In the genomic region with DNA sequence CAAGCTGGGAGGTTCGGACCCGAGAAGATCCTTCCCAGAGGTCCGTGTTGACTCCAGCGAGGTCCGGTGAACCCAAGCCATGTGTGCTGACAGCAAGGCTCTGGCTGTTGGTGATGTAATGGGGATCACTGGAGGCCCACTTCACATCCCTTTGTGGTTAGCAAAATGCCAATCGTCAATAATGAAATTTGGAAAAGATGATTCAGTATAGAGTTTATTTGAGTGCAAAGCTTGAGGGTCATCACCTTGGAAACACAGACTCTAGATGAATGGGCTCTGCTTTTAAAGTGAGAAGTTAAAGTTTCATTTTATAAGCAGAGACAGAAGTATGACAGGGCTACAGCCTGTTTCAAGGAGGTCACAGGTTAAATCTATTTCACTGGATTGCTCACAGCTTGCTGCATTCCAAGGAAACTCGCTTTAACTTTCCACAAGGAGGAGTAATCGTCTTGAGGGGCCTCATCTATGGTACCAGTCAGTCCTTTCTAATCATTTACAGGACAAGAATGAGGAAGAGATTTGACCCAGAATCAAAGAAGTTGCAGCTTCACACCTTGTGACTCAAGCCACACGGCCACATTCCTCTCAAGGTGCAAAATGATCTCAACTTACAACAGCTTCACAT, we compare ENCODE assay signal across 13 cellular contexts.
DNase-seq lines count a peak whose midpoint lies in the region; ATAC-seq and TF ChIP-seq lines count a peak whose summit lies in the region.
"Had no signal": no experiment of that assay in that cellular context is flagged by ENCODE, and none has a peak within 500 bp of the region (broad histone marks: within the 10 kb centered on the region; RNA-seq: fewer than 3 reads in every experiment).

No MANE protein-coding gene starts in this region.

- peaks cover 2% of the 10 kb centered on the region for H3K27me3 Mint-ChIP-seq in chondrocyte (ENCODE audit: low read depth)
- no peaks in the 10 kb centered on the region for H3K27me3 Mint-ChIP-seq in activated CD4-positive, alpha-beta T cell treated with anti-CD3 and anti-CD28 coated beads, Interleukin-2, amount 10 ng/mL, durations not matched to agents 7 days and 5 days

- peak overlapping the region; percentile 69 for H3K27ac Mint-ChIP-seq in chondrocyte (ENCODE audit: unreplicated experiment)
- H3K27ac Mint-ChIP-seq in activated CD4-positive, alpha-beta T cell treated with anti-CD3 and anti-CD28 coated beads, Interleukin-2, amount 10 ng/mL, durations not matched to agents 7 days and 5 days, result no peak overlapping the region

- TF ChIP-seq RAD21 in Ishikawa (IDR thresholded peaks at IDR 0.05; ENCODE audit: low read depth), result peak; percentile 38; the same call in 1 of the 2 replicates

- intact Hi-C loops in lower lobe of right lung (cut with DNase I) (no loop called here), lower leg skin (cut with DNase I; ENCODE audit: low total_unique reads) (no loop called here)

- TF ChIP-seq POLR2A in lower leg skin (IDR thresholded peaks at IDR 0.05), result no peak

- H3K27me3 ChIP-seq in lower lobe of right lung (ENCODE audit: low read depth), result peaks cover 4% of the 10 kb centered on the region

- POLR2A ChIA-PET in activated CD4-positive, alpha-beta T cell treated with anti-CD3 and anti-CD28 coated beads, Interleukin-2, amount 10 ng/mL, durations not matched to agents 7 days and 5 days (lab: Charles Lee), result interaction anchor here (0.6 kb wide), 1 partner anchor 28 kb away, joined by 3 read pairs; no protein-coding TSS in a partner anchor

- no peaks in the 10 kb centered on the region for H3K9me3 ChIP-seq in lower lobe of right lung
- H3K9me3 ChIP-seq: stomach had no signal

- no peaks in the 10 kb centered on the region for H3K36me3 Mint-ChIP-seq in chondrocyte (ENCODE audit: low read depth)
- H3K36me3 Mint-ChIP-seq in activated CD4-positive, alpha-beta T cell treated with anti-CD3 and anti-CD28 coated beads, Interleukin-2, amount 10 ng/mL, durations not matched to agents 7 days and 5 days (ENCODE audit: low read depth), result no peaks in the 10 kb centered on the region

- no peak for TF ChIP-seq EP300 in Ishikawa (IDR thresholded peaks at IDR 0.05; ENCODE audit: borderline replicate concordance)

- H3K4me3 ChIP-seq in lower lobe of right lung (no peak overlapping the region), lower leg skin (ENCODE audit: low read depth, poor library complexity, severe bottlenecking) (no peak overlapping the region)
- H3K4me3 ChIP-seq: stomach had no signal

- H3K4me1 ChIP-seq in lower lobe of right lung, result peaks cover 13% of the 10 kb centered on the region

- H3K27ac ChIP-seq in lower lobe of right lung, result no peak overlapping the region

- no peak overlapping the region for H3K4me3 Mint-ChIP-seq in chondrocyte (ENCODE audit: unreplicated experiment)
- H3K4me3 Mint-ChIP-seq in activated CD4-positive, alpha-beta T cell treated with anti-CD3 and anti-CD28 coated beads, Interleukin-2, amount 10 ng/mL, durations not matched to agents 7 days and 5 days, result no peak overlapping the region

- no peaks in the 10 kb centered on the region for H3K9me3 Mint-ChIP-seq in chondrocyte (ENCODE audit: low read depth)
- no peaks in the 10 kb centered on the region for H3K9me3 Mint-ChIP-seq in activated CD4-positive, alpha-beta T cell treated with anti-CD3 and anti-CD28 coated beads, Interleukin-2, amount 10 ng/mL, durations not matched to agents 7 days and 5 days

- CTCF ChIA-PET in activated CD4-positive, alpha-beta T cell treated with anti-CD3 and anti-CD28 coated beads, Interleukin-2, amount 10 ng/mL, durations not matched to agents 7 days and 5 days (lab: Charles Lee), result no interaction called here

- 62 to 67% methylated on average over 9 of the region's 9 CpGs for WGBS in lower leg skin, 2 donors

- H3K36me3 ChIP-seq in lower lobe of right lung, result no peaks in the 10 kb centered on the region
- H3K36me3 ChIP-seq: stomach had no signal

- peaks cover 25% of the 10 kb centered on the region for H3K4me1 Mint-ChIP-seq in chondrocyte (ENCODE audit: low read depth)
- peaks cover 2% of the 10 kb centered on the region for H3K4me1 Mint-ChIP-seq in activated CD4-positive, alpha-beta T cell treated with anti-CD3 and anti-CD28 coated beads, Interleukin-2, amount 10 ng/mL, durations not matched to agents 7 days and 5 days

- ATAC-seq in lower lobe of right lung (peak; percentile 46 to 50), HG03095 (IDR thresholded peaks at IDR 0.05; ENCODE audit: unreplicated experiment) (no peak), GM19035 (IDR thresholded peaks at IDR 0.05; ENCODE audit: unreplicated experiment) (no peak)
- ATAC-seq: HepG2 had no signal

- TF ChIP-seq CTCF in chondrocyte (IDR thresholded peaks at IDR 0.05) (peak; percentile 78), lower lobe of right lung (IDR thresholded peaks at IDR 0.05) (no peak), lower leg skin (IDR thresholded peaks at IDR 0.05) (no peak)

- DNase-seq in AG08395 (ENCODE audit: low spot score), result peak; percentile 71
- DNase-seq in chondrocyte (ENCODE audit: low spot score), result no peak
- no peak for DNase-seq in lower lobe of right lung
- no peak for DNase-seq in lower leg skin (ENCODE audit: low spot score in 2 of 2)
- DNase-seq in activated CD4-positive, alpha-beta T cell treated with anti-CD3 and anti-CD28 coated beads, Interleukin-2, amount 10 ng/mL, durations not matched to agents 7 days and 5 days, result no peak
- DNase-seq: left cardiac atrium, NCI-H2227 treated with DMSO at 0.1 percent for 48 hours, stomach, T-helper 1 cell had no signal

TF ChIP-seq in Ishikawa, 13 proteins besides CTCF, POLR2A, EP300 and RAD21:
- TF ChIP-seq, protein P1, sequence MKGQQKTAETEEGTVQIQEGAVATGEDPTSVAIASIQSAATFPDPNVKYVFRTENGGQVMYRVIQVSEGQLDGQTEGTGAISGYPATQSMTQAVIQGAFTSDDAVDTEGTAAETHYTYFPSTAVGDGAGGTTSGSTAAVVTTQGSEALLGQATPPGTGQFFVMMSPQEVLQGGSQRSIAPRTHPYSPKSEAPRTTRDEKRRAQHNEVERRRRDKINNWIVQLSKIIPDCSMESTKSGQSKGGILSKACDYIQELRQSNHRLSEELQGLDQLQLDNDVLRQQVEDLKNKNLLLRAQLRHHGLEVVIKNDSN (IDR thresholded peaks at IDR 0.05), result no peak
- TF ChIP-seq TAF1 (IDR thresholded peaks at IDR 0.05; ENCODE audit: low read depth), result no peak
- no peak for TF ChIP-seq ZBTB7A (IDR thresholded peaks at IDR 0.05; ENCODE audit: low read depth)
- TF ChIP-seq TEAD4 (IDR thresholded peaks at IDR 0.05), result peak; percentile 39; the same call in 1 of the 2 replicates
- TF ChIP-seq, protein P2, sequence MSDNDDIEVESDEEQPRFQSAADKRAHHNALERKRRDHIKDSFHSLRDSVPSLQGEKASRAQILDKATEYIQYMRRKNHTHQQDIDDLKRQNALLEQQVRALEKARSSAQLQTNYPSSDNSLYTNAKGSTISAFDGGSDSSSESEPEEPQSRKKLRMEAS (IDR thresholded peaks at IDR 0.05), result peak; percentile 71

Comparison
In these comparisons a context has a peak if more than half of its experiments do, and no peak if none do; other contexts are left out.
1. ATAC-seq: peak in lower lobe of right lung (2 of 2); none in HG03095 (single experiment) and GM19035 (single experiment).